Comparison of ENCODE assay signal across 20 cellular contexts in genomic region chr15:70322051-70322668, GRCh38.
DNase-seq lines count a peak whose midpoint lies in the region; ATAC-seq and TF ChIP-seq lines count a peak whose summit lies in the region.
"Had no signal": no experiment of that assay in that cellular context is flagged by ENCODE, and none has a peak within 500 bp of the region (broad histone marks: within the 10 kb centered on the region; RNA-seq: fewer than 3 reads in every experiment).

No MANE protein-coding gene starts in this region.

- TF ChIP-seq EP300 in sigmoid colon (IDR thresholded peaks at IDR 0.05): no peak

- peak overlapping the region in 3 of 4 donors; percentile 53 to 88 (median 66) for H3K4me3 Mint-ChIP-seq in IgD-negative memory B cell
- H3K4me3 Mint-ChIP-seq in central memory CD8-positive, alpha-beta T cell: no peak overlapping the region
- no peak overlapping the region for H3K4me3 Mint-ChIP-seq in glutamatergic neuron (ENCODE audit: unreplicated experiment)
- H3K4me3 Mint-ChIP-seq: activated naive CD4-positive, alpha-beta T cell treated with anti-CD3 and anti-CD28 coated beads for 36 hours; immature natural killer cell; neural crest cell; T-helper 2 cell treated with Interferon-gamma antibody and Interleukin-4, amounts not matched to agents 5 μg/mL and 100 μg/mL, for 36 hours had no signal

- H3K9me3 Mint-ChIP-seq in IgD-negative memory B cell: no peaks in the 10 kb centered on the region
- no peaks in the 10 kb centered on the region for H3K9me3 Mint-ChIP-seq in central memory CD8-positive, alpha-beta T cell
- peaks cover 4% of the 10 kb centered on the region for H3K9me3 Mint-ChIP-seq in glutamatergic neuron (ENCODE audit: unreplicated experiment)
- H3K9me3 Mint-ChIP-seq: activated naive CD4-positive, alpha-beta T cell treated with anti-CD3 and anti-CD28 coated beads for 36 hours; neural crest cell; T-helper 2 cell treated with Interferon-gamma antibody and Interleukin-4, amounts not matched to agents 5 μg/mL and 100 μg/mL, for 36 hours had no signal

- H3K4me2 ChIP-seq in DOHH2 (ENCODE audit: low read length): peak overlapping the region; percentile 94

- H3K9me3 ChIP-seq in DOHH2 (ENCODE audit: control insufficient read depth, insufficient read depth, low read length): no peaks in the 10 kb centered on the region
- no peaks in the 10 kb centered on the region for H3K9me3 ChIP-seq in sigmoid colon
- no peaks in the 10 kb centered on the region for H3K9me3 ChIP-seq in psoas muscle

- peak overlapping the region; percentile 36 to 99 (median 53) for H3K27ac Mint-ChIP-seq in IgD-negative memory B cell
- peak overlapping the region; percentile 20 for H3K27ac Mint-ChIP-seq in central memory CD8-positive, alpha-beta T cell (ENCODE audit: low read depth)
- no peak overlapping the region for H3K27ac Mint-ChIP-seq in glutamatergic neuron (ENCODE audit: unreplicated experiment)
- H3K27ac Mint-ChIP-seq: activated naive CD4-positive, alpha-beta T cell treated with anti-CD3 and anti-CD28 coated beads for 36 hours; immature natural killer cell; T-helper 2 cell treated with Interferon-gamma antibody and Interleukin-4, amounts not matched to agents 5 μg/mL and 100 μg/mL, for 36 hours had no signal

- no peaks in the 10 kb centered on the region for H3K27me3 ChIP-seq in DOHH2 (ENCODE audit: control insufficient read depth, low read length)
- H3K27me3 ChIP-seq in sigmoid colon: no peaks in the 10 kb centered on the region
- no peaks in the 10 kb centered on the region for H3K27me3 ChIP-seq in psoas muscle (ENCODE audit: insufficient read depth in 3 of 3, low read length in 2 of 3)

- H3F3A ChIP-seq in DOHH2 (ENCODE audit: control insufficient read depth, insufficient read depth): peaks cover 28% of the 10 kb centered on the region

- no peaks in the 10 kb centered on the region for H3K36me3 Mint-ChIP-seq in IgD-negative memory B cell
- peaks cover 1% of the 10 kb centered on the region for H3K36me3 Mint-ChIP-seq in central memory CD8-positive, alpha-beta T cell (ENCODE audit: insufficient read depth)
- H3K36me3 Mint-ChIP-seq in glutamatergic neuron (ENCODE audit: unreplicated experiment): no peaks in the 10 kb centered on the region
- H3K36me3 Mint-ChIP-seq: immature natural killer cell had no signal

- H3K27ac ChIP-seq in DOHH2 (ENCODE audit: low read depth, low read length) (peak overlapping the region; percentile 98), sigmoid colon (peak overlapping the region; percentile 62 to 91 (median 86)), psoas muscle (no peak overlapping the region)
- H3K27ac ChIP-seq: epithelial cell of prostate had no signal

- TF ChIP-seq CTCF in DOHH2 (IDR thresholded peaks at IDR 0.05; ENCODE audit: low read depth, low read length, poor library complexity, severe bottlenecking): no peak
- no peak for TF ChIP-seq CTCF in sigmoid colon (IDR thresholded peaks at IDR 0.05)
- no peak for TF ChIP-seq CTCF in glutamatergic neuron (IDR thresholded peaks at IDR 0.05; ENCODE audit: partially characterized antibody, unreplicated experiment)
- no peak for TF ChIP-seq CTCF in psoas muscle (IDR thresholded peaks at IDR 0.05)

- H3K4me1 Mint-ChIP-seq in IgD-negative memory B cell (peaks cover 44 to 49% (median 49%) of the 10 kb centered on the region in 3 donors), glutamatergic neuron (ENCODE audit: low read depth, unreplicated experiment) (peaks cover 9% of the 10 kb centered on the region)
- peaks cover 15% of the 10 kb centered on the region for H3K4me1 Mint-ChIP-seq in central memory CD8-positive, alpha-beta T cell
- H3K4me1 Mint-ChIP-seq: immature natural killer cell had no signal

- H3K79me2 ChIP-seq in DOHH2 (ENCODE audit: control insufficient read depth, low read length): no peaks in the 10 kb centered on the region

- no peak for DNase-seq in central memory CD8-positive, alpha-beta T cell (ENCODE audit: low spot score in 2 of 2)
- DNase-seq in sigmoid colon: no peak
- DNase-seq in effector CD4-positive, alpha-beta T cell: no peak
- DNase-seq in glutamatergic neuron: no peak
- no peak for DNase-seq in psoas muscle
- DNase-seq: activated naive CD4-positive, alpha-beta T cell treated with anti-CD3 and anti-CD28 coated beads for 36 hours; Calu3; cortex of kidney; GDM1; immature natural killer cell; mesenchymal stem cell; NCI-H1436; Right ventricle myocardium superior had no signal

- H3K27me3 Mint-ChIP-seq in IgD-negative memory B cell: peaks cover 5% of the 10 kb centered on the region
- peaks cover 10% of the 10 kb centered on the region for H3K27me3 Mint-ChIP-seq in central memory CD8-positive, alpha-beta T cell
- no peaks in the 10 kb centered on the region for H3K27me3 Mint-ChIP-seq in glutamatergic neuron (ENCODE audit: unreplicated experiment)

- H3K4me1 ChIP-seq in DOHH2 (ENCODE audit: control insufficient read depth, low read length): peaks cover 80% of the 10 kb centered on the region
- H3K4me1 ChIP-seq in sigmoid colon: peaks cover 0 to 79% (median 73%) of the 10 kb centered on the region in 4 donors
- H3K4me1 ChIP-seq in psoas muscle: no peaks in the 10 kb centered on the region

- TF ChIP-seq POLR2A in sigmoid colon (IDR thresholded peaks at IDR 0.05): no peak

- H3K4me3 ChIP-seq in DOHH2 (ENCODE audit: low read length) (peak overlapping the region; percentile 70), sigmoid colon (no peak overlapping the region), psoas muscle (no peak overlapping the region)
- H3K4me3 ChIP-seq: K562 had no signal

- ATAC-seq in central memory CD8-positive, alpha-beta T cell (replicated peaks; ENCODE audit: extremely low read depth, poor library complexity, severe bottlenecking): no peak
- no peak for ATAC-seq in HG02623 (IDR thresholded peaks at IDR 0.05; ENCODE audit: unreplicated experiment)
- ATAC-seq in psoas muscle: no peak
- ATAC-seq: K562 had no signal

- H3K9me2 ChIP-seq in DOHH2 (replicated peaks; ENCODE audit: control insufficient read depth, low read length): no peaks in the 10 kb centered on the region

- WGBS in sigmoid colon, 2 donors: 72 to 79% methylated on average over 6 of the region's 6 CpGs
- 84 to 88% (median 86%) methylated on average over 6 of the region's 6 CpGs for WGBS in psoas muscle, 3 donors

- H3K36me3 ChIP-seq in DOHH2 (ENCODE audit: control insufficient read depth, low read length) (no peaks in the 10 kb centered on the region), sigmoid colon (no peaks in the 10 kb centered on the region), psoas muscle (ENCODE audit: insufficient read depth in 1 of 2, low read depth in 1 of 2) (no peaks in the 10 kb centered on the region)

- H4K20me1 ChIP-seq in DOHH2 (ENCODE audit: control insufficient read depth, insufficient read depth, low read depth, low read length): no peaks in the 10 kb centered on the region

- intact Hi-C loops in sigmoid colon (cut with DNase I) (loop anchor here (2.0 to 5.0 kb wide), 4 partner anchors 15 to 170 kb away; no protein-coding TSS in a partner anchor), psoas muscle (cut with DNase I) (no loop called here)

Comparison
In these comparisons a context has a peak if more than half of its experiments do, and no peak if none do; other contexts are left out.
1. H3K4me3 Mint-ChIP-seq: peak in IgD-negative memory B cell (3 of 4); none in central memory CD8-positive, alpha-beta T cell (single experiment) and glutamatergic neuron (single experiment).